Comparison of ENCODE assay signal across 1 cellular context in the genomic region with DNA sequence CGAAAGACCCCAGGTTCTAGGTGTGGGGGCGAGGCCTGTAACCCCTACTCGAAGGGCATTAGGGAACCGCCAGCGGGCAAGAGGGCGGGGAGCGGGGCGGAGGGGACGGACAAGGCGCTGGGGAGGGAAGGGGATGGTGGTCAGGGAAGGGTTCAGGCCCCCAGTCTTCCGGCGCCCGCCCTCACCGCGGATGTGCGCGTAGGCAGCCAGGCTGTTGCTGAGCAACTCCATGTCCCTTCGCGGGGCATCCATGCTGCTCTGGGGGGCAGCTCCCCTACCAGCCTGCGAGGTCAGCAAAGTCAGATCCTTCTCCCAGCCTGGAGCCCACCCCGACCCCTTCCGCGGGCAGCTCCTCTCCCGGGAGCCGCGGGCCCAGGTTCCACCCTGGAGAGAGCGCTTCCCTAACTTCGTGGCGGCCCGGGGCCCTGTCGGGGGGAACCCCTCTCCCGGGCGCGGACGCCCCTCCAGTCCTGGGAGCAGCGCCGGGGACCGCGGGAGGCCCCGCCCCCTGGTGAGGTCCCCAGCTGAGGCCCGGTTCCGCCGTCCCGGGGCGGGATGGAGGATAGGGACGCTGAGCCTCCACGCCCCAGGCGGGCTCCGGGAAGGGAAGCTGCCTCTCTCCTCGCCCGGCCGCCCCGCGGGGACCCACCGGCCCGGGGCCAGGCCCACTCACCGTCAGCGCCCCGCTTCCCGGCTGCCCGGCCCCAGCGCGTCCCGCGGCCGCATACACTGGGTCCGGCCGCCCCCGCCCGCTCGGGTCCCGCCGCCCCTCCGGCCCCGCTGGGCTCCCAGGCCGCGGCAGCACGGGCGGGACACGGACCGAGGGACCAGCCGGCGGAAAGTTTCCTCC.
TF ChIP-seq lines count a peak whose summit lies in the region.

No MANE protein-coding gene starts in this region.

TF ChIP-seq in SK-N-SH, 30 proteins besides CTCF, POLR2A, EP300 and RAD21 (continued from another document):
- TF ChIP-seq, protein P1, sequence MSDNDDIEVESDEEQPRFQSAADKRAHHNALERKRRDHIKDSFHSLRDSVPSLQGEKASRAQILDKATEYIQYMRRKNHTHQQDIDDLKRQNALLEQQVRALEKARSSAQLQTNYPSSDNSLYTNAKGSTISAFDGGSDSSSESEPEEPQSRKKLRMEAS (IDR thresholded peaks at IDR 0.05; ENCODE audit: low read depth) = no peak
- TF ChIP-seq TEAD4 (IDR thresholded peaks at IDR 0.05; ENCODE audit: borderline replicate concordance, insufficient read depth) = no peak
- no peak for TF ChIP-seq GABPA (IDR thresholded peaks at IDR 0.05; ENCODE audit: low read depth)
- no peak for TF ChIP-seq GATA2 (CRISPR knock-in tag; IDR thresholded peaks at IDR 0.05)
